ENCODE assay signal across 1 cellular context in genomic region chr5:139665626-139666025, GRCh38.
TF ChIP-seq lines count a peak whose summit lies in the region.

No MANE protein-coding gene starts in this region.

TF ChIP-seq in WTC11, 78 proteins besides CTCF, POLR2A, EP300 and RAD21 (continued from another document):
- TF ChIP-seq ZSCAN18 (CRISPR knock-in tag; IDR thresholded peaks at IDR 0.05): no peak
- no peak for TF ChIP-seq MAX (CRISPR knock-in tag; IDR thresholded peaks at IDR 0.05)
